In the genomic region with DNA sequence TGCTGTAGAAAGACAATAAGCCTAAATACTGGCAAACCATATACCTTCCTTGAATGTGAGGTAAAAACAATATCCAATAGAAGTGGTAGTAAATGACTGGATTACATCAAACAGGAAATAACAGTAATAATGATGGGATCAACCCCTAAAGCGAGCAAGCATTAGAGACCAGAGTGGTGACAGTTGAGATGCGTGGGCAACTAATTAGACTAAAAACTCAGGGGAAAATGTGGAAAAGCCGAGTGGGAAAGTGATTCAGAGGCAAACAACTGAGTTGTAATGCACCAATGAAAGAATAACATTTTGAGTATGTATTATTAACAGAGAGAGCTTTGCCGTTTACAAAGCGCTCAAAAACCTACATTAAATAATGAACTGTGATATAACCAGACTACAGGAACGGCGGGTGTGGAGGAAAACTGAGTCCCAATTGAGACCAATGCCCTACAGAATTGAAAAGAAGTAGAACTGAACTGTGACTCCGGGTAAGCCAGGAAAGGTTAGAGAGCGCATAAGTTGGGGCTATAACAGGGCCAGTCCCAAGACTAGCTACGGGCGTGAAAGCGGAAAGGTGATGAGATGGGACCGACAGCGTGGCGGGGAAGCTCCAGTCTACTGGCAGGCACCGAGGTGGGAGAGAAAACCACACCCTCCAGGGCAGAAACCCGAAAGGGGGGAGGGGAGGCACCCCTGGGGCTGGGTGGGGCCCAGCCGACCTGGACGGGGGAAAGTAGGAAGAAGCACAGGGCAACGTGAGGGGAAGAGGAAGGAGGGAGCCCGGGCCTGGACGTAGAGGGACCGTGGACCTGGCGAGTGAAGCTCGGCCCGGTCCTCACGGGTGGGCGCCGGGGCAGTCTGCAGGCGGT, we compare ENCODE assay signal across 8 cellular contexts. TPM values are rescaled to one million over a fixed set of nuclear protein-coding genes. Genes with fewer than 3 reads are reported as not detected.
DNase-seq lines count a peak whose midpoint lies in the region; ATAC-seq and TF ChIP-seq lines count a peak whose summit lies in the region.

No MANE protein-coding gene starts in this region.

- DNase-seq in NCI-H345 (lab: John Stamatoyannopoulos, UW): peak; percentile 31
- peak; percentile 73 for DNase-seq in activated CD8-positive, alpha-beta T cell treated with anti-CD3 and anti-CD28 coated beads for 36 hours
- peak; percentile 41 for DNase-seq in endothelial cell (ENCODE audit: low spot score)
- peak; percentile 37 for DNase-seq in naive B cell
- peak; percentile 52 for DNase-seq in stimulated activated naive B cell treated with anti-CD40 and anti-IgM and Interleukin-4, amounts not matched to agents 10 μg/mL and 1 μg/mL and 100 μg/mL, for 72 hours
- DNase-seq in middle frontal gyrus (ENCODE audit: extremely low spot score, low spot score): no peak

- no peaks in the 10 kb centered on the region for H3K9me3 Mint-ChIP-seq in activated CD8-positive, alpha-beta T cell treated with anti-CD3 and anti-CD28 coated beads for 36 hours
- H3K9me3 Mint-ChIP-seq in endothelial cell (ENCODE audit: unreplicated experiment) (no peaks in the 10 kb centered on the region), naive B cell (no peaks in the 10 kb centered on the region)
- no peaks in the 10 kb centered on the region for H3K9me3 Mint-ChIP-seq in stimulated activated naive B cell treated with anti-CD40 and anti-IgM and Interleukin-4, amounts not matched to agents 10 μg/mL and 1 μg/mL and 100 μg/mL, for 72 hours

- H3K27ac Mint-ChIP-seq in activated CD8-positive, alpha-beta T cell treated with anti-CD3 and anti-CD28 coated beads for 36 hours: peak overlapping the region; percentile 100
- H3K27ac Mint-ChIP-seq in endothelial cell (ENCODE audit: unreplicated experiment) (peak overlapping the region; percentile 100), naive B cell (peak overlapping the region; percentile 98 to 100 (median 98))
- peak overlapping the region; percentile 99 for H3K27ac Mint-ChIP-seq in stimulated activated naive B cell treated with anti-CD40 and anti-IgM and Interleukin-4, amounts not matched to agents 10 μg/mL and 1 μg/mL and 100 μg/mL, for 72 hours

- H3K4me3 Mint-ChIP-seq in activated CD8-positive, alpha-beta T cell treated with anti-CD3 and anti-CD28 coated beads for 36 hours: peak overlapping the region; percentile 87
- H3K4me3 Mint-ChIP-seq in endothelial cell (ENCODE audit: unreplicated experiment) (peak overlapping the region; percentile 99), naive B cell (peak overlapping the region; percentile 94 to 100 (median 98))
- peak overlapping the region; percentile 88 to 93 for H3K4me3 Mint-ChIP-seq in stimulated activated naive B cell treated with anti-CD40 and anti-IgM and Interleukin-4, amounts not matched to agents 10 μg/mL and 1 μg/mL and 100 μg/mL, for 72 hours

- CTCF ChIA-PET in activated CD8-positive, alpha-beta T cell treated with anti-CD3 and anti-CD28 coated beads for 36 hours (lab: Charles Lee): interaction anchor here (0.6 kb wide), 1 partner anchor 25 kb away, joined by 3 read pairs; no protein-coding TSS in a partner anchor

- POLR2A ChIA-PET in activated CD8-positive, alpha-beta T cell treated with anti-CD3 and anti-CD28 coated beads for 36 hours (lab: Charles Lee): interaction anchor here (0.5 to 2.3 kb wide), 20 partner anchors 10 to 329 kb away, joined by 3 to 9 read pairs (median 4); a partner anchor contains a TSS

- peak; percentile 21 for ATAC-seq in GM18858 (IDR thresholded peaks at IDR 0.05; ENCODE audit: unreplicated experiment)
- ATAC-seq in HG02885 (IDR thresholded peaks at IDR 0.05; ENCODE audit: poor library complexity, unreplicated experiment): peak; percentile 34
- peak; percentile 31 for ATAC-seq in activated CD8-positive, alpha-beta T cell treated with anti-CD3 and anti-CD28 coated beads for 36 hours
- ATAC-seq in naive B cell (ENCODE audit: low read depth in 2 of 2): peak; percentile 15
- ATAC-seq in stimulated activated naive B cell treated with anti-CD40 and anti-IgM and Interleukin-4, amounts not matched to agents 10 μg/mL and 1 μg/mL and 100 μg/mL, for 72 hours (replicated peaks): peak; percentile 40 to 50

- H3K27me3 Mint-ChIP-seq in activated CD8-positive, alpha-beta T cell treated with anti-CD3 and anti-CD28 coated beads for 36 hours: no peaks in the 10 kb centered on the region
- peaks cover 20% of the 10 kb centered on the region for H3K27me3 Mint-ChIP-seq in endothelial cell (ENCODE audit: unreplicated experiment)
- H3K27me3 Mint-ChIP-seq in naive B cell: peaks cover 0 to 15% (median 3%) of the 10 kb centered on the region in 3 donors
- H3K27me3 Mint-ChIP-seq in stimulated activated naive B cell treated with anti-CD40 and anti-IgM and Interleukin-4, amounts not matched to agents 10 μg/mL and 1 μg/mL and 100 μg/mL, for 72 hours: peaks cover 0 to 8% of the 10 kb centered on the region in 2 donors

- peaks cover 28% of the 10 kb centered on the region for H3K4me1 Mint-ChIP-seq in activated CD8-positive, alpha-beta T cell treated with anti-CD3 and anti-CD28 coated beads for 36 hours (ENCODE audit: low read depth)
- H3K4me1 Mint-ChIP-seq in endothelial cell (ENCODE audit: unreplicated experiment) (peaks cover 40% of the 10 kb centered on the region), naive B cell (peaks cover 20 to 33% (median 31%) of the 10 kb centered on the region in 3 donors)
- H3K4me1 Mint-ChIP-seq in stimulated activated naive B cell treated with anti-CD40 and anti-IgM and Interleukin-4, amounts not matched to agents 10 μg/mL and 1 μg/mL and 100 μg/mL, for 72 hours: peaks cover 16 to 18% of the 10 kb centered on the region in 2 donors

- TF ChIP-seq CTCF in activated CD8-positive, alpha-beta T cell treated with anti-CD3 and anti-CD28 coated beads for 36 hours (IDR thresholded peaks at IDR 0.05): no peak
- no peak for TF ChIP-seq CTCF in endothelial cell (IDR thresholded peaks at IDR 0.05; ENCODE audit: unreplicated experiment)

- H3K36me3 Mint-ChIP-seq in activated CD8-positive, alpha-beta T cell treated with anti-CD3 and anti-CD28 coated beads for 36 hours (ENCODE audit: low read depth): peaks cover 13% of the 10 kb centered on the region
- H3K36me3 Mint-ChIP-seq in endothelial cell (ENCODE audit: low read depth, unreplicated experiment) (peaks cover 13% of the 10 kb centered on the region), naive B cell (peaks cover 4 to 7% of the 10 kb centered on the region in 2 donors)
- peaks cover 2 to 12% of the 10 kb centered on the region in 2 donors for H3K36me3 Mint-ChIP-seq in stimulated activated naive B cell treated with anti-CD40 and anti-IgM and Interleukin-4, amounts not matched to agents 10 μg/mL and 1 μg/mL and 100 μg/mL, for 72 hours

- intact Hi-C loops in activated CD8-positive, alpha-beta T cell treated with anti-CD3 and anti-CD28 coated beads for 36 hours (cut with micrococcal nuclease): loop anchor here (5.0 to 10.0 kb wide), 2 partner anchors 36 to 327 kb away; a partner anchor contains a TSS

RNA-seq across cellular contexts. Expression of a gene that starts 0.6 kb away (rescaled TPM):
- 10 to 100 TPM; 43.4 to 45.6 TPM for total RNA-seq in activated CD8-positive, alpha-beta T cell treated with anti-CD3 and anti-CD28 coated beads for 36 hours
- 87.7 TPM for total RNA-seq in endothelial cell (ENCODE audit: unreplicated experiment)
- polyA plus RNA-seq in naive B cell (ENCODE audit: low read depth in 6 of 6): 10 to 100 TPM in 1 of 6 donors, 1 to 10 TPM in 5; 4.1 to 11.5 (median 7.7) TPM
